Comparison of ENCODE assay signal across 1 cellular context in genomic region chr1:1302006-1302430, GRCh38.
TF ChIP-seq lines count a peak whose summit lies in the region.

No MANE protein-coding gene starts in this region.

TF ChIP-seq in WTC11, 78 proteins besides CTCF, POLR2A, EP300 and RAD21 (continued from another document):
- TF ChIP-seq, protein P1, sequence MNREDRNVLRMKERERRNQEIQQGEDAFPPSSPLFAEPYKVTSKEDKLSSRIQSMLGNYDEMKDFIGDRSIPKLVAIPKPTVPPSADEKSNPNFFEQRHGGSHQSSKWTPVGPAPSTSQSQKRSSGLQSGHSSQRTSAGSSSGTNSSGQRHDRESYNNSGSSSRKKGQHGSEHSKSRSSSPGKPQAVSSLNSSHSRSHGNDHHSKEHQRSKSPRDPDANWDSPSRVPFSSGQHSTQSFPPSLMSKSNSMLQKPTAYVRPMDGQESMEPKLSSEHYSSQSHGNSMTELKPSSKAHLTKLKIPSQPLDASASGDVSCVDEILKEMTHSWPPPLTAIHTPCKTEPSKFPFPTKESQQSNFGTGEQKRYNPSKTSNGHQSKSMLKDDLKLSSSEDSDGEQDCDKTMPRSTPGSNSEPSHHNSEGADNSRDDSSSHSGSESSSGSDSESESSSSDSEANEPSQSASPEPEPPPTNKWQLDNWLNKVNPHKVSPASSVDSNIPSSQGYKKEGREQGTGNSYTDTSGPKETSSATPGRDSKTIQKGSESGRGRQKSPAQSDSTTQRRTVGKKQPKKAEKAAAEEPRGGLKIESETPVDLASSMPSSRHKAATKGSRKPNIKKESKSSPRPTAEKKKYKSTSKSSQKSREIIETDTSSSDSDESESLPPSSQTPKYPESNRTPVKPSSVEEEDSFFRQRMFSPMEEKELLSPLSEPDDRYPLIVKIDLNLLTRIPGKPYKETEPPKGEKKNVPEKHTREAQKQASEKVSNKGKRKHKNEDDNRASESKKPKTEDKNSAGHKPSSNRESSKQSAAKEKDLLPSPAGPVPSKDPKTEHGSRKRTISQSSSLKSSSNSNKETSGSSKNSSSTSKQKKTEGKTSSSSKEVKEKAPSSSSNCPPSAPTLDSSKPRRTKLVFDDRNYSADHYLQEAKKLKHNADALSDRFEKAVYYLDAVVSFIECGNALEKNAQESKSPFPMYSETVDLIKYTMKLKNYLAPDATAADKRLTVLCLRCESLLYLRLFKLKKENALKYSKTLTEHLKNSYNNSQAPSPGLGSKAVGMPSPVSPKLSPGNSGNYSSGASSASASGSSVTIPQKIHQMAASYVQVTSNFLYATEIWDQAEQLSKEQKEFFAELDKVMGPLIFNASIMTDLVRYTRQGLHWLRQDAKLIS (CRISPR knock-in tag; IDR thresholded peaks at IDR 0.05; ENCODE audit: borderline replicate concordance), result no peak
- TF ChIP-seq MYBL2 (CRISPR knock-in tag; IDR thresholded peaks at IDR 0.05), result no peak
- no peak for TF ChIP-seq NR1H2 (CRISPR knock-in tag; IDR thresholded peaks at IDR 0.05)
- no peak for TF ChIP-seq FOXK1 (CRISPR knock-in tag; IDR thresholded peaks at IDR 0.05)
- peak; percentile 73 for TF ChIP-seq ZNF263 (CRISPR knock-in tag; IDR thresholded peaks at IDR 0.05; ENCODE audit: low read depth)
- TF ChIP-seq, protein P2, sequence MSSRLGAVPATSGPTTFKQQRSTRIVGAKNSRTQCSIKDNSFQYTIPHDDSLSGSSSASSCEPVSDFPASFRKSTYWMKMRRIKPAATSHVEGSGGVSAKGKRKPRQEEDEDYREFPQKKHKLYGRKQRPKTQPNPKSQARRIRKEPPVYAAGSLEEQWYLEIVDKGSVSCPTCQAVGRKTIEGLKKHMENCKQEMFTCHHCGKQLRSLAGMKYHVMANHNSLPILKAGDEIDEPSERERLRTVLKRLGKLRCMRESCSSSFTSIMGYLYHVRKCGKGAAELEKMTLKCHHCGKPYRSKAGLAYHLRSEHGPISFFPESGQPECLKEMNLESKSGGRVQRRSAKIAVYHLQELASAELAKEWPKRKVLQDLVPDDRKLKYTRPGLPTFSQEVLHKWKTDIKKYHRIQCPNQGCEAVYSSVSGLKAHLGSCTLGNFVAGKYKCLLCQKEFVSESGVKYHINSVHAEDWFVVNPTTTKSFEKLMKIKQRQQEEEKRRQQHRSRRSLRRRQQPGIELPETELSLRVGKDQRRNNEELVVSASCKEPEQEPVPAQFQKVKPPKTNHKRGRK (CRISPR knock-in tag; IDR thresholded peaks at IDR 0.05; ENCODE audit: borderline replicate concordance), result no peak
